Comparison of ENCODE assay signal across 9 cellular contexts in genomic region chr7:99140813-99141212, GRCh38. TPM values are rescaled to one million over a fixed set of nuclear protein-coding genes. Genes with fewer than 3 reads are reported as not detected.
DNase-seq lines count a peak whose midpoint lies in the region; ATAC-seq and TF ChIP-seq lines count a peak whose summit lies in the region.
"Had no signal": no experiment of that assay in that cellular context is flagged by ENCODE, and none has a peak within 500 bp of the region (broad histone marks: within the 10 kb centered on the region; RNA-seq: fewer than 3 reads in every experiment).

No MANE protein-coding gene starts in this region.

- H3K27ac ChIP-seq in suprapubic skin (peak overlapping the region; percentile 100), ovary (peak overlapping the region in 1 of 2 donors; percentile 98)

- H3K36me3 ChIP-seq in suprapubic skin (no peaks in the 10 kb centered on the region), ovary (no peaks in the 10 kb centered on the region)
- H3K36me3 ChIP-seq: pancreas had no signal

- no peak for TF ChIP-seq EP300 in suprapubic skin (IDR thresholded peaks at IDR 0.05)
- TF ChIP-seq EP300 in ovary (IDR thresholded peaks at IDR 0.05): no peak

- H3K27me3 ChIP-seq in suprapubic skin (no peaks in the 10 kb centered on the region), ovary (no peaks in the 10 kb centered on the region)
- H3K27me3 ChIP-seq: pancreas had no signal

- no peak for ATAC-seq in GM18858 (IDR thresholded peaks at IDR 0.05; ENCODE audit: unreplicated experiment)
- ATAC-seq: pancreas had no signal

- no peaks in the 10 kb centered on the region for H3K9me3 Mint-ChIP-seq in T-helper 2 cell treated with Interferon-gamma antibody and Interleukin-4, amounts not matched to agents 5 μg/mL and 100 μg/mL, for 36 hours
- H3K9me3 Mint-ChIP-seq in activated naive CD8-positive, alpha-beta T cell treated with anti-CD3 and anti-CD28 coated beads for 36 hours: peaks cover 6% of the 10 kb centered on the region
- H3K9me3 Mint-ChIP-seq in immature natural killer cell: no peaks in the 10 kb centered on the region

- 67% methylated on average over 6 of the region's 6 CpGs for WGBS in suprapubic skin
- WGBS in ovary, 3 donors: 58 to 72% (median 65%) methylated on average over 6 of the region's 6 CpGs

- intact Hi-C loops in ovary (cut with DNase I): loop anchor here (5.0 to 10.0 kb wide), 4 partner anchors 44 to 254 kb away; no protein-coding TSS in a partner anchor

- peaks cover 7% of the 10 kb centered on the region for H3K36me3 Mint-ChIP-seq in T-helper 2 cell treated with Interferon-gamma antibody and Interleukin-4, amounts not matched to agents 5 μg/mL and 100 μg/mL, for 36 hours (ENCODE audit: low read depth)
- peaks cover 13% of the 10 kb centered on the region for H3K36me3 Mint-ChIP-seq in activated naive CD8-positive, alpha-beta T cell treated with anti-CD3 and anti-CD28 coated beads for 36 hours
- no peaks in the 10 kb centered on the region for H3K36me3 Mint-ChIP-seq in immature natural killer cell

- H3K4me3 Mint-ChIP-seq in T-helper 2 cell treated with Interferon-gamma antibody and Interleukin-4, amounts not matched to agents 5 μg/mL and 100 μg/mL, for 36 hours: peak overlapping the region; percentile 92
- peak overlapping the region; percentile 89 for H3K4me3 Mint-ChIP-seq in activated naive CD8-positive, alpha-beta T cell treated with anti-CD3 and anti-CD28 coated beads for 36 hours
- H3K4me3 Mint-ChIP-seq in immature natural killer cell: peak overlapping the region in 2 of 5 donors; percentile 38 to 49

- H3K4me1 Mint-ChIP-seq in T-helper 2 cell treated with Interferon-gamma antibody and Interleukin-4, amounts not matched to agents 5 μg/mL and 100 μg/mL, for 36 hours (ENCODE audit: low read depth): peaks cover 34% of the 10 kb centered on the region
- peaks cover 55% of the 10 kb centered on the region for H3K4me1 Mint-ChIP-seq in activated naive CD8-positive, alpha-beta T cell treated with anti-CD3 and anti-CD28 coated beads for 36 hours
- H3K4me1 Mint-ChIP-seq in immature natural killer cell: peaks cover 53 to 68% of the 10 kb centered on the region in 2 donors

- peaks cover 72% of the 10 kb centered on the region for H3K4me1 ChIP-seq in suprapubic skin
- peaks cover 9% of the 10 kb centered on the region for H3K4me1 ChIP-seq in ovary (ENCODE audit: insufficient read depth)

- H3K27ac Mint-ChIP-seq in T-helper 2 cell treated with Interferon-gamma antibody and Interleukin-4, amounts not matched to agents 5 μg/mL and 100 μg/mL, for 36 hours: no peak overlapping the region
- H3K27ac Mint-ChIP-seq in activated naive CD8-positive, alpha-beta T cell treated with anti-CD3 and anti-CD28 coated beads for 36 hours: peak overlapping the region; percentile 68
- peak overlapping the region in 5 of 6 donors; percentile 45 to 94 (median 60) for H3K27ac Mint-ChIP-seq in immature natural killer cell

- H3K27me3 Mint-ChIP-seq in T-helper 2 cell treated with Interferon-gamma antibody and Interleukin-4, amounts not matched to agents 5 μg/mL and 100 μg/mL, for 36 hours (ENCODE audit: low read depth): peaks cover under 1% of the 10 kb centered on the region
- H3K27me3 Mint-ChIP-seq in activated naive CD8-positive, alpha-beta T cell treated with anti-CD3 and anti-CD28 coated beads for 36 hours: no peaks in the 10 kb centered on the region
- H3K27me3 Mint-ChIP-seq in immature natural killer cell (ENCODE audit: low read depth in 3 of 3): peaks cover 5 to 12% (median 7%) of the 10 kb centered on the region in 3 donors

- TF ChIP-seq CTCF in suprapubic skin (IDR thresholded peaks at IDR 0.05) (no peak), ovary (IDR thresholded peaks at IDR 0.05) (no peak)

- no peaks in the 10 kb centered on the region for H3K9me3 ChIP-seq in suprapubic skin
- no peaks in the 10 kb centered on the region for H3K9me3 ChIP-seq in ovary
- H3K9me3 ChIP-seq: pancreas had no signal

- DNase-seq in T-helper 2 cell treated with Interferon-gamma antibody and Interleukin-4, amounts not matched to agents 5 μg/mL and 100 μg/mL, for 36 hours (ENCODE audit: low spot score): no peak
- DNase-seq in T-helper 2 cell: no peak
- DNase-seq in activated naive CD8-positive, alpha-beta T cell treated with anti-CD3 and anti-CD28 coated beads for 36 hours: no peak
- no peak for DNase-seq in immature natural killer cell
- no peak for DNase-seq in suprapubic skin (ENCODE audit: low spot score in 2 of 2)
- DNase-seq in GM19240 (ENCODE audit: insufficient read length, low spot score): no peak
- DNase-seq in ovary: no peak
- DNase-seq: pancreas had no signal

- TF ChIP-seq POLR2A in suprapubic skin (IDR thresholded peaks at IDR 0.05) (no peak), ovary (IDR thresholded peaks at IDR 0.05) (no peak)

- H3K4me3 ChIP-seq in suprapubic skin (peak overlapping the region; percentile 100), ovary (no peak overlapping the region)

RNA-seq across cellular contexts. Expression of gene SMURF1, which starts 3.1 kb away (rescaled TPM):
- total RNA-seq in activated naive CD8-positive, alpha-beta T cell treated with anti-CD3 and anti-CD28 coated beads for 36 hours: 10 to 100 TPM; 12.3 TPM
- polyA plus RNA-seq in immature natural killer cell: 1 to 10 TPM in 2 of 3 donors, under 1 TPM in 1; 0.93 to 2.0 (median 1.2) TPM
- total RNA-seq in suprapubic skin: 10 to 100 TPM; 26.9 to 74.9 (median 30.2) TPM
- total RNA-seq in ovary: 10 to 100 TPM; 21.9 to 40.3 (median 29.2) TPM
- 10 to 100 TPM; 15.1 to 22.9 TPM for polyA plus RNA-seq in ovary
